In genomic region chr13:101382701-101383100, GRCh38 we compare ENCODE assay signal across 21 cellular contexts. TPM values are rescaled to one million over a fixed set of nuclear protein-coding genes. Genes with fewer than 3 reads are reported as not detected.
"Had no signal": no experiment of that assay in that cellular context is flagged by ENCODE, and none has a peak within 500 bp of the region (broad histone marks: within the 10 kb centered on the region; RNA-seq: fewer than 3 reads in every experiment).

No MANE protein-coding gene starts in this region.

- H3K4me3 Mint-ChIP-seq: activated naive CD4-positive, alpha-beta T cell treated with anti-CD3 and anti-CD28 coated beads, Interleukin-2, amount 50 U/mL, for 24 hours; brain; naive thymus-derived CD8-positive, alpha-beta T cell; stimulated activated naive CD8-positive, alpha-beta T cell treated with anti-CD3 and anti-CD28 coated beads, Interleukin-15, Interleukin-2, amounts not matched to agents 100 ng/mL and 50 ng/mL, for 24 hours; T-helper 1 cell treated with Interleukin-12 subunit alpha and Interleukin-12 subunit beta and Interleukin-4 antibody, amounts not matched to agents 30 μg/mL and 1 μg/mL, for 36 hours; WTC11 had no signal

- H3K4me1 Mint-ChIP-seq: activated naive CD4-positive, alpha-beta T cell treated with anti-CD3 and anti-CD28 coated beads, Interleukin-2, amount 50 U/mL, for 24 hours; naive thymus-derived CD8-positive, alpha-beta T cell had no signal

- H3K27me3 Mint-ChIP-seq: brain; stimulated activated naive CD8-positive, alpha-beta T cell treated with anti-CD3 and anti-CD28 coated beads, Interleukin-15, Interleukin-2, amounts not matched to agents 100 ng/mL and 50 ng/mL, for 24 hours had no signal

- H3K9me3 Mint-ChIP-seq: activated naive CD4-positive, alpha-beta T cell treated with anti-CD3 and anti-CD28 coated beads, Interleukin-2, amount 50 U/mL, for 24 hours; stimulated activated naive CD8-positive, alpha-beta T cell treated with anti-CD3 and anti-CD28 coated beads, Interleukin-15, Interleukin-2, amounts not matched to agents 100 ng/mL and 50 ng/mL, for 24 hours; T-helper 1 cell treated with Interleukin-12 subunit alpha and Interleukin-12 subunit beta and Interleukin-4 antibody, amounts not matched to agents 30 μg/mL and 1 μg/mL, for 36 hours had no signal

- H3K36me3 Mint-ChIP-seq: activated naive CD4-positive, alpha-beta T cell treated with anti-CD3 and anti-CD28 coated beads, Interleukin-2, amount 50 U/mL, for 24 hours; brain; naive thymus-derived CD8-positive, alpha-beta T cell; WTC11 had no signal

- DNase-seq: activated gamma-delta T cell treated with Interleukin-2 at 50 U/mL for 16 hours; activated T-cell treated with anti-CD3 and anti-CD28 coated beads, Interleukin-2, amount 50 U/mL, for 1 hour; aorta; colonic mucosa; glutamatergic neuron; hippocampal formation; left ventricle myocardium inferior; naive thymus-derived CD8-positive, alpha-beta T cell; ovary; stimulated activated CD4-positive, alpha-beta T cell treated with anti-CD3 and anti-CD28 coated beads, Interleukin-1b, Interleukin-23, amount 100 ng/mL, for 48 hours; substantia nigra; T1000; thyroid gland had no signal

- ATAC-seq: naive thymus-derived CD8-positive, alpha-beta T cell had no signal

- H3K36me3 ChIP-seq: colonic mucosa, left ventricle myocardium inferior, ovary, prostate gland, right atrium auricular region, thyroid gland had no signal

- H3K27ac Mint-ChIP-seq: activated naive CD4-positive, alpha-beta T cell treated with anti-CD3 and anti-CD28 coated beads, Interleukin-2, amount 50 U/mL, for 24 hours; brain; naive thymus-derived CD8-positive, alpha-beta T cell; stimulated activated naive CD8-positive, alpha-beta T cell treated with anti-CD3 and anti-CD28 coated beads, Interleukin-15, Interleukin-2, amounts not matched to agents 100 ng/mL and 50 ng/mL, for 24 hours; T-helper 1 cell treated with Interleukin-12 subunit alpha and Interleukin-12 subunit beta and Interleukin-4 antibody, amounts not matched to agents 30 μg/mL and 1 μg/mL, for 36 hours; WTC11 had no signal

- H3K27me3 ChIP-seq: colonic mucosa, ovary, right atrium auricular region, thyroid gland had no signal

- H3K4me3 ChIP-seq: colonic mucosa, left ventricle myocardium inferior, ovary, prostate gland, right atrium auricular region, skin epidermis, thyroid gland had no signal

- H3K4me1 ChIP-seq: colonic mucosa, left ventricle myocardium inferior, prostate gland, right atrium auricular region, thyroid gland had no signal

- H3K27ac ChIP-seq: colonic mucosa, left ventricle myocardium inferior, ovary, prostate gland, right atrium auricular region, skin epidermis, thyroid gland had no signal

RNA-seq across cellular contexts. Expression of gene NALCN, which starts 33.6 kb away (rescaled TPM):
- total RNA-seq: naive thymus-derived CD8-positive, alpha-beta T cell had no signal
- polyA plus RNA-seq: naive thymus-derived CD8-positive, alpha-beta T cell had no signal
